Comparison of ENCODE assay signal across 14 cellular contexts in genomic region chr14:68638056-68638816, GRCh38.
A peak's percentile ranks its signal among the peaks of the same experiment; 100 is the strongest.
DNase-seq lines count a peak whose midpoint lies in the region; ATAC-seq, FAIRE-seq and TF ChIP-seq lines count a peak whose summit lies in the region.
"Had no signal": no experiment of that assay in that cellular context is flagged by ENCODE, and none has a peak within 500 bp of the region (broad histone marks: within the 10 kb centered on the region; RNA-seq: fewer than 3 reads in every experiment).

No MANE protein-coding gene starts in this region.

- DNase-seq in Right ventricle myocardium superior (no peak), left ventricle myocardium superior (no peak), islet precursor cell (peak; percentile 43), progenitor cell of endocrine pancreas (ENCODE audit: low spot score, unreplicated experiment) (peak; percentile 8), urothelium cell line (ENCODE audit: low spot score) (no peak), RWPE1 (ENCODE audit: low spot score) (no peak), middle frontal gyrus (ENCODE audit: extremely low spot score, low spot score) (no peak), HCEC 1CT (no peak)
- DNase-seq: cortex of kidney, DMS153, mucosa of descending colon, NCI-H226 had no signal

- peak; percentile 4 for ATAC-seq in Right ventricle myocardium superior (ENCODE audit: poor library complexity)
- no peak for ATAC-seq in left ventricle myocardium superior

- CTCF ChIA-PET in RWPE1 (lab: Yijun Ruan, JAX), result interaction anchor here (0.6 kb wide), 1 partner anchor 694 kb away, joined by 4 read pairs; no protein-coding TSS in a partner anchor

- no peak for TF ChIP-seq CTCF in progenitor cell of endocrine pancreas (IDR thresholded peaks at IDR 0.05; ENCODE audit: unreplicated experiment)
- TF ChIP-seq CTCF in RWPE1 (conservative IDR thresholded peaks at IDR 0.05; ENCODE audit: low read depth), result no peak

- peak; percentile 53 for FAIRE-seq in urothelium cell line (lab: Jason Lieb, UNC)

- peaks cover 15% of the 10 kb centered on the region for H3K4me1 Mint-ChIP-seq in progenitor cell of endocrine pancreas (ENCODE audit: low read depth)

- no peak overlapping the region for H3K4me3 Mint-ChIP-seq in progenitor cell of endocrine pancreas (ENCODE audit: low read depth)
- H3K4me3 Mint-ChIP-seq: activated CD8-positive, alpha-beta T cell treated with anti-CD3 and anti-CD28 coated beads for 36 hours; activated naive CD4-positive, alpha-beta T cell treated with anti-CD3 and anti-CD28 coated beads for 36 hours had no signal

- intact Hi-C loops in Right ventricle myocardium superior (cut with DNase I) (no loop called here), left ventricle myocardium superior (cut with micrococcal nuclease) (no loop called here)

- H3K27ac ChIP-seq in RWPE1, result no peak overlapping the region; the same call in 1 of the 2 replicates

- H3K9me3 Mint-ChIP-seq in progenitor cell of endocrine pancreas (ENCODE audit: low read depth), result peaks cover 21% of the 10 kb centered on the region

- POLR2A ChIA-PET in RWPE1 (lab: Yijun Ruan, JAX; ENCODE audit: low non-redundant PET), result no interaction called here

- no peak overlapping the region for H3K27ac Mint-ChIP-seq in progenitor cell of endocrine pancreas
- H3K27ac Mint-ChIP-seq: activated CD8-positive, alpha-beta T cell treated with anti-CD3 and anti-CD28 coated beads for 36 hours; activated naive CD4-positive, alpha-beta T cell treated with anti-CD3 and anti-CD28 coated beads for 36 hours had no signal

- peaks cover 5% of the 10 kb centered on the region for H3K36me3 Mint-ChIP-seq in progenitor cell of endocrine pancreas (ENCODE audit: insufficient read depth)

- H3K27me3 Mint-ChIP-seq in progenitor cell of endocrine pancreas, result no peaks in the 10 kb centered on the region
- H3K27me3 Mint-ChIP-seq: activated CD8-positive, alpha-beta T cell treated with anti-CD3 and anti-CD28 coated beads for 36 hours had no signal

Comparison
In these comparisons a context has a peak if more than half of its experiments do, and no peak if none do; other contexts are left out.
1. DNase-seq: peak in islet precursor cell (single experiment) and progenitor cell of endocrine pancreas (single experiment); none in Right ventricle myocardium superior (single experiment), left ventricle myocardium superior (single experiment), urothelium cell line (single experiment), RWPE1 (single experiment), middle frontal gyrus (single experiment) and HCEC 1CT (single experiment).